11 cellular contexts compared by ENCODE assay signal in the genomic region with DNA sequence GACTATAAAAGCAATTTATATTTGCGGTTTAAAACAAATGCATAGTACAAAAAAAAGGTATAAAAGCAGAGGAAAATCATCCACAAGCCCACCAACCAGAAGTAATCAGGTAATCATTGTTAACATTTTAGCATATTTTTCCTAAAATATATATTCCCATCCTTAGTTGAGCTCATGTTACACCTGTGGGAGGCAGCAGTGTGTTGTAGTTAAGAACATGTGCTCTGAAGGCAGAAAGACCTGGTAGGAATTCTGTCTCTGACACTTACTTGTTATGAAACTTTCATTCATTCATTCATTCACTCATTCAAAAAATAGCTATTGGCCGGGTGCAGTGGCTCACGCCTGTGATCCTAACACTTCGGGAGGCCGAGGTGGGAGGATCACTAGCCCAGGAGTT. TPM values are rescaled to one million over a fixed set of nuclear protein-coding genes. Genes with fewer than 3 reads are reported as not detected.
DNase-seq lines count a peak whose midpoint lies in the region; ATAC-seq, FAIRE-seq and TF ChIP-seq lines count a peak whose summit lies in the region.
"Had no signal": no experiment of that assay in that cellular context is flagged by ENCODE, and none has a peak within 500 bp of the region (broad histone marks: within the 10 kb centered on the region; RNA-seq: fewer than 3 reads in every experiment).

No MANE protein-coding gene starts in this region.

- no peaks in the 10 kb centered on the region for H3K4me1 Mint-ChIP-seq in Calu3 (ENCODE audit: low read depth, unreplicated experiment)
- H3K4me1 Mint-ChIP-seq: activated CD4-positive, alpha-beta T cell treated with anti-CD3 and anti-CD28 coated beads, Interleukin-2, amount 10 ng/mL, durations not matched to agents 7 days and 5 days had no signal

- H3K4me2 ChIP-seq in GM23248 (ENCODE audit: unreplicated experiment) (no peak overlapping the region), keratinocyte (ENCODE audit: control insufficient read depth, extremely low read depth, insufficient read depth, low read depth, low read length) (no peak overlapping the region)

- H3K9ac ChIP-seq in GM23248 (no peak overlapping the region), adipocyte (ENCODE audit: low read length) (no peak overlapping the region), keratinocyte (ENCODE audit: control insufficient read depth, extremely low read depth, insufficient read depth, low read length) (no peak overlapping the region)

- H3K36me3 ChIP-seq in GM23248 (ENCODE audit: low read depth) (no peaks in the 10 kb centered on the region), adipocyte (ENCODE audit: control insufficient read depth, insufficient read depth, low read length, severe bottlenecking) (no peaks in the 10 kb centered on the region), keratinocyte (ENCODE audit: control insufficient read depth in 2 of 2, extremely low read depth in 1 of 2, insufficient read depth in 2 of 2, low read length in 2 of 2) (no peaks in the 10 kb centered on the region)
- H3K36me3 ChIP-seq: neutrophil had no signal

- no peaks in the 10 kb centered on the region for H3K9me1 ChIP-seq in keratinocyte (ENCODE audit: control insufficient read depth, extremely low read depth, insufficient read depth, low read length)

- CTCF ChIA-PET in Calu3 (lab: Charles Lee): interaction anchor here (1.0 to 1.9 kb wide), 3 partner anchors 15 to 476 kb away, joined by 3 to 11 read pairs (median 4); no protein-coding TSS in a partner anchor

- WGBS in GM23248 (ENCODE audit: low coverage in 1 of 2, low lambda C conversion rate in 2 of 2, missing lambda C conversion rate in 2 of 2), 2 experiments: 95 to 100% methylated on average over 5 of the region's 5 CpGs

- H3K4me3 ChIP-seq in AG09309 (ENCODE audit: control insufficient read depth, low read depth, low read length) (no peak overlapping the region), GM23248 (no peak overlapping the region), adipocyte (ENCODE audit: low read length) (no peak overlapping the region), keratinocyte (ENCODE audit: control insufficient read depth in 2 of 3, extremely low read depth in 1 of 3, insufficient read depth in 2 of 3, low read depth in 1 of 3, low read length in 3 of 3) (no peak overlapping the region)

- ATAC-seq in HG02852 (IDR thresholded peaks at IDR 0.05; ENCODE audit: unreplicated experiment) (no peak), HG03521 (IDR thresholded peaks at IDR 0.05; ENCODE audit: unreplicated experiment) (no peak)

- H3K27me3 ChIP-seq in GM23248 (replicated peaks; ENCODE audit: insufficient read depth) (no peaks in the 10 kb centered on the region), adipocyte (replicated peaks; ENCODE audit: control insufficient read depth, insufficient read depth, low read length) (peaks cover 3% of the 10 kb centered on the region), keratinocyte (ENCODE audit: control insufficient read depth, extremely low read depth, insufficient read depth, low read length) (no peaks in the 10 kb centered on the region)
- H3K27me3 ChIP-seq: neutrophil had no signal

- dilution Hi-C loops in keratinocyte (cut with MboI; ENCODE audit: extremely low pct_ligation_motif_present, low sequenced_read_pairs): loop anchor here (25.0 kb wide), 1 partner anchor 927 kb away; the partner anchor contains the start of gene PDHA1

- DNase-seq in AG09309 (ENCODE audit: low read depth) (no peak), GM23248 (peak; percentile 55), adipocyte (ENCODE audit: low read depth) (peak; percentile 57), keratinocyte (ENCODE audit: low read depth, low spot score) (no peak), Calu3 (no peak), KBM-7 (no peak)
- DNase-seq: activated CD4-positive, alpha-beta T cell treated with anti-CD3 and anti-CD28 coated beads, Interleukin-2, amount 10 ng/mL, durations not matched to agents 7 days and 5 days had no signal

- no TSS peak for BruUV-seq in Calu3 (replicated peaks; lab: Mats Ljungman, UMichigan)

- TF ChIP-seq CTCF in AG09309 (IDR thresholded peaks at IDR 0.05; ENCODE audit: control insufficient read depth, insufficient read depth, low read depth, low read length, missing control alignments) (peak; percentile 42), keratinocyte (optimal IDR thresholded peaks at IDR 0.05 in 1 of 3, IDR thresholded peaks at IDR 0.05 in 1 of 3, conservative IDR thresholded peaks at IDR 0.05 in 1 of 3; ENCODE audit: extremely low read depth in 1 of 3, insufficient read depth in 2 of 3, low read length in 3 of 3) (peak; percentile 14 to 31 (median 21)), Calu3 (IDR thresholded peaks at IDR 0.05; ENCODE audit: unreplicated experiment) (no peak)

- H2AFZ ChIP-seq in GM23248: no peak overlapping the region
- no peak overlapping the region for H2AFZ ChIP-seq in keratinocyte (ENCODE audit: control insufficient read depth, low read length)

- no peaks in the 10 kb centered on the region for H4K20me1 ChIP-seq in GM23248 (ENCODE audit: insufficient read depth)
- no peaks in the 10 kb centered on the region for H4K20me1 ChIP-seq in keratinocyte (ENCODE audit: control insufficient read depth, extremely low read depth, insufficient read depth, low read length)

- no peaks in the 10 kb centered on the region for H3F3A ChIP-seq in GM23248 (ENCODE audit: insufficient read depth)

- H3K4me1 ChIP-seq in GM23248 (ENCODE audit: insufficient read depth) (no peaks in the 10 kb centered on the region), adipocyte (ENCODE audit: control insufficient read depth, insufficient read depth, low read length) (no peaks in the 10 kb centered on the region), keratinocyte (ENCODE audit: control insufficient read depth, extremely low read depth, insufficient read depth, low read length) (no peaks in the 10 kb centered on the region)

- no peak overlapping the region for H3K27ac Mint-ChIP-seq in Calu3 (ENCODE audit: unreplicated experiment)
- H3K27ac Mint-ChIP-seq: activated CD4-positive, alpha-beta T cell treated with anti-CD3 and anti-CD28 coated beads, Interleukin-2, amount 10 ng/mL, durations not matched to agents 7 days and 5 days; dendritic cell treated with granulocyte-macrophage colony-stimulating factor and Interleukin-4, amounts not matched to agents 40 ng/mL and 50 ng/mL, for 4 days had no signal

- H3K36me3 Mint-ChIP-seq in Calu3 (ENCODE audit: insufficient read depth, unreplicated experiment): no peaks in the 10 kb centered on the region

- no peak overlapping the region for H3K4me3 Mint-ChIP-seq in Calu3 (ENCODE audit: low read depth, unreplicated experiment)
- H3K4me3 Mint-ChIP-seq: activated CD4-positive, alpha-beta T cell treated with anti-CD3 and anti-CD28 coated beads, Interleukin-2, amount 10 ng/mL, durations not matched to agents 7 days and 5 days; dendritic cell treated with granulocyte-macrophage colony-stimulating factor and Interleukin-4, amounts not matched to agents 40 ng/mL and 50 ng/mL, for 4 days had no signal

- H3K27me3 Mint-ChIP-seq in Calu3 (ENCODE audit: unreplicated experiment): no peaks in the 10 kb centered on the region
- H3K27me3 Mint-ChIP-seq: activated CD4-positive, alpha-beta T cell treated with anti-CD3 and anti-CD28 coated beads, Interleukin-2, amount 10 ng/mL, durations not matched to agents 7 days and 5 days; dendritic cell treated with granulocyte-macrophage colony-stimulating factor and Interleukin-4, amounts not matched to agents 40 ng/mL and 50 ng/mL, for 4 days had no signal

- intact Hi-C loops in Calu3 (cut with micrococcal nuclease; ENCODE audit: unreplicated experiment): loop anchor here (5.0 kb wide), 1 partner anchor 477 kb away; no protein-coding TSS in a partner anchor

- H3K27ac ChIP-seq in GM23248: no peak overlapping the region
- H3K27ac ChIP-seq in keratinocyte (ENCODE audit: control insufficient read depth, insufficient read depth, low read length): no peak overlapping the region
- H3K27ac ChIP-seq: neutrophil had no signal

- in situ Hi-C loops in GM23248 (cut with MboI) (no loop called here), KBM-7 (cut with MboI; ENCODE audit: low pct_unique_long_range_greater_than_20kb, low sequenced_read_pairs) (no loop called here)

- FAIRE-seq in keratinocyte (lab: Jason Lieb, UNC): peak; percentile 43

- H3K9me3 ChIP-seq in GM23248 (ENCODE audit: low read depth) (no peaks in the 10 kb centered on the region), adipocyte (ENCODE audit: control insufficient read depth, low read length) (no peaks in the 10 kb centered on the region), keratinocyte (ENCODE audit: control insufficient read depth, low read depth, low read length) (no peaks in the 10 kb centered on the region)
- H3K9me3 ChIP-seq: neutrophil had no signal

- H3K9me3 Mint-ChIP-seq in Calu3 (ENCODE audit: low read depth, unreplicated experiment): no peaks in the 10 kb centered on the region
- H3K9me3 Mint-ChIP-seq: activated CD4-positive, alpha-beta T cell treated with anti-CD3 and anti-CD28 coated beads, Interleukin-2, amount 10 ng/mL, durations not matched to agents 7 days and 5 days; dendritic cell treated with granulocyte-macrophage colony-stimulating factor and Interleukin-4, amounts not matched to agents 40 ng/mL and 50 ng/mL, for 4 days had no signal

- no peaks in the 10 kb centered on the region for H3K9me2 ChIP-seq in GM23248 (ENCODE audit: insufficient read depth)

- H3K79me2 ChIP-seq in GM23248 (ENCODE audit: insufficient read depth): no peaks in the 10 kb centered on the region
- H3K79me2 ChIP-seq in keratinocyte (ENCODE audit: control insufficient read depth, insufficient read depth, low read length): no peaks in the 10 kb centered on the region

RNA-seq across cellular contexts. Expression of gene CDKL5, which starts 15.4 kb away (rescaled TPM):
- total RNA-seq in GM23248 (2014; rRNA removed; shearing (Covaris generic)): 2.0 and 3.0 TPM in 2 replicates
- polyA plus RNA-seq in GM23248 (2016; fragmentation: Nextera tagmentation; extraction: Ambion mirVana) (1.8 and 2.2 TPM in 2 replicates), keratinocyte (2.6 to 4.2 TPM (median 3.4 TPM) in 3 replicates)
- polyA plus RNA-seq in keratinocyte (2011; ENCODE audit: low read depth): 4.0 TPM
- 1.2 and 2.7 TPM in 2 replicates for polyA plus RNA-seq in keratinocyte (2011; cell fraction: cytosol; rRNA removed)
- polyA plus RNA-seq in keratinocyte (2011; cell fraction: nucleus; rRNA removed): 6.4 TPM in 2 replicates
- polyA plus RNA-seq in keratinocyte (2012; ENCODE audit: low replicate concordance): 1.3 and 1.7 TPM in 2 replicates
- polyA minus RNA-seq in keratinocyte: 4.1 to 13.5 TPM (median 8.2 TPM) in 3 replicates
- 1.9 TPM for polyA minus RNA-seq in keratinocyte (2011; cell fraction: cytosol; rRNA and poly(A)+ RNA removed)
- polyA minus RNA-seq in keratinocyte (2011; cell fraction: nucleus; rRNA and poly(A)+ RNA removed): 7.3 and 13.3 TPM in 2 replicates
- 17.7 and 20.9 TPM in 2 replicates for total RNA-seq in Calu3 (2022)

RNA-seq across cellular contexts. Expression of gene SCML2, which starts 55.5 kb away (rescaled TPM):
- 0.38 and 2.1 TPM in 2 replicates for total RNA-seq in GM23248 (2014; rRNA removed; shearing (Covaris generic))
- polyA plus RNA-seq in GM23248 (2016; fragmentation: Nextera tagmentation; extraction: Ambion mirVana) (1.4 and 2.0 TPM in 2 replicates), keratinocyte (0.55 to 1.1 TPM (median 0.64 TPM) in 3 replicates)
- 0.47 TPM for polyA plus RNA-seq in keratinocyte (2011; ENCODE audit: low read depth)
- 0.23 and 0.40 TPM in 2 replicates for polyA plus RNA-seq in keratinocyte (2011; cell fraction: cytosol; rRNA removed)
- polyA plus RNA-seq in keratinocyte (2011; cell fraction: nucleus; rRNA removed): 0.72 and 1.1 TPM in 2 replicates
- polyA plus RNA-seq in keratinocyte (2012; ENCODE audit: low replicate concordance): 0.28 and 0.39 TPM in 2 replicates
- polyA minus RNA-seq in keratinocyte: 0.16 to 0.54 TPM in 2 of 3 replicates, not detected in the other
- polyA minus RNA-seq in keratinocyte (2011; cell fraction: cytosol; rRNA and poly(A)+ RNA removed): 0.96 TPM
- polyA minus RNA-seq in keratinocyte (2011; cell fraction: nucleus; rRNA and poly(A)+ RNA removed): 0.47 and 0.53 TPM in 2 replicates
- 1.4 and 1.9 TPM in 2 replicates for total RNA-seq in Calu3 (2022)

Comparison
In these comparisons a context has a peak if more than half of its experiments do, and no peak if none do; other contexts are left out.
1. DNase-seq: peak in GM23248 (single experiment) and adipocyte (single experiment); none in AG09309 (single experiment), keratinocyte (single experiment), Calu3 (single experiment) and KBM-7 (single experiment).